17 cellular contexts compared by ENCODE assay signal in genomic region chr12:122137681-122138080, GRCh38. TPM values are rescaled to one million over a fixed set of nuclear protein-coding genes. Genes with fewer than 3 reads are reported as not detected.
DNase-seq lines count a peak whose midpoint lies in the region; ATAC-seq and TF ChIP-seq lines count a peak whose summit lies in the region.
"Had no signal": no experiment of that assay in that cellular context is flagged by ENCODE, and none has a peak within 500 bp of the region (broad histone marks: within the 10 kb centered on the region; RNA-seq: fewer than 3 reads in every experiment).

No MANE protein-coding gene starts in this region.

- peak overlapping the region in 2 of 3 donors; percentile 2 to 9 for H3K27ac ChIP-seq in thyroid gland
- H3K27ac ChIP-seq: skin epidermis, vagina had no signal

- TF ChIP-seq CTCF in epithelial cell of esophagus (IDR thresholded peaks at IDR 0.05; ENCODE audit: insufficient read depth, low read depth, low read length, missing control alignments) (no peak), thyroid gland (IDR thresholded peaks at IDR 0.05) (no peak)

- no peak overlapping the region for H3K4me3 Mint-ChIP-seq in activated naive CD8-positive, alpha-beta T cell treated with anti-CD3 and anti-CD28 coated beads, Interleukin-2, amount 50 U/mL, for 24 hours
- H3K4me3 Mint-ChIP-seq in activated naive CD8-positive, alpha-beta T cell treated with anti-CD3 and anti-CD28 coated beads for 36 hours = no peak overlapping the region
- H3K4me3 Mint-ChIP-seq: central memory CD8-positive, alpha-beta T cell had no signal

- no peaks in the 10 kb centered on the region for H3K9me3 ChIP-seq in thyroid gland
- H3K9me3 ChIP-seq: vagina had no signal

- DNase-seq in activated naive CD8-positive, alpha-beta T cell treated with anti-CD3 and anti-CD28 coated beads, Interleukin-2, amount 50 U/mL, for 24 hours = no peak
- no peak for DNase-seq in activated naive CD8-positive, alpha-beta T cell treated with anti-CD3 and anti-CD28 coated beads for 36 hours
- DNase-seq in NCI-H510A (lab: John Stamatoyannopoulos, UW) = peak; percentile 83
- DNase-seq in epithelial cell of esophagus (ENCODE audit: low read depth) = peak; percentile 80
- DNase-seq in thyroid gland = peak; percentile 39 to 50
- DNase-seq in dermis blood vessel endothelial cell = no peak
- DNase-seq in GM19238 (ENCODE audit: insufficient read length, low spot score) = no peak
- DNase-seq: activated CD4-positive, CD25-positive, alpha-beta regulatory T cell treated with anti-CD3 and anti-CD28 coated beads, Interleukin-2, amount 50 U/mL, for 72 hours; activated effector memory CD4-positive, alpha-beta T cell treated with Interleukin-2 at 50 U/mL for 16 hours; GDM1; kidney glomerular epithelial cell; NCI-H1436 treated with DMSO at 0.1 percent for 48 hours; Right ventricle myocardium superior had no signal

- no peaks in the 10 kb centered on the region for H3K9me3 Mint-ChIP-seq in activated naive CD8-positive, alpha-beta T cell treated with anti-CD3 and anti-CD28 coated beads, Interleukin-2, amount 50 U/mL, for 24 hours
- no peaks in the 10 kb centered on the region for H3K9me3 Mint-ChIP-seq in activated naive CD8-positive, alpha-beta T cell treated with anti-CD3 and anti-CD28 coated beads for 36 hours
- H3K9me3 Mint-ChIP-seq: central memory CD8-positive, alpha-beta T cell had no signal

- no peak for TF ChIP-seq POLR2A in thyroid gland (IDR thresholded peaks at IDR 0.05)

- peaks cover 9% of the 10 kb centered on the region for H3K36me3 Mint-ChIP-seq in activated naive CD8-positive, alpha-beta T cell treated with anti-CD3 and anti-CD28 coated beads, Interleukin-2, amount 50 U/mL, for 24 hours (ENCODE audit: low read depth)
- H3K36me3 Mint-ChIP-seq in activated naive CD8-positive, alpha-beta T cell treated with anti-CD3 and anti-CD28 coated beads for 36 hours = peaks cover 12% of the 10 kb centered on the region

- 36 to 53% methylated on average over 7 to 11 of the region's 11 CpGs for WGBS in thyroid gland, 2 donors

- H3K4me3 ChIP-seq in epithelial cell of esophagus (ENCODE audit: low read length) = no peak overlapping the region
- no peak overlapping the region for H3K4me3 ChIP-seq in thyroid gland (replicated peaks in 1 of 3)
- H3K4me3 ChIP-seq: skin epidermis, vagina had no signal

- H3K4me1 ChIP-seq in thyroid gland = peaks cover 14 to 19% of the 10 kb centered on the region in 2 donors
- H3K4me1 ChIP-seq: vagina had no signal

- no peak overlapping the region for H3K27ac Mint-ChIP-seq in activated naive CD8-positive, alpha-beta T cell treated with anti-CD3 and anti-CD28 coated beads, Interleukin-2, amount 50 U/mL, for 24 hours
- H3K27ac Mint-ChIP-seq in activated naive CD8-positive, alpha-beta T cell treated with anti-CD3 and anti-CD28 coated beads for 36 hours = no peak overlapping the region

- H3K27me3 ChIP-seq in thyroid gland = no peaks in the 10 kb centered on the region
- H3K27me3 ChIP-seq: vagina had no signal

- no peaks in the 10 kb centered on the region for H3K27me3 Mint-ChIP-seq in activated naive CD8-positive, alpha-beta T cell treated with anti-CD3 and anti-CD28 coated beads, Interleukin-2, amount 50 U/mL, for 24 hours
- H3K27me3 Mint-ChIP-seq in activated naive CD8-positive, alpha-beta T cell treated with anti-CD3 and anti-CD28 coated beads for 36 hours = no peaks in the 10 kb centered on the region
- H3K27me3 Mint-ChIP-seq: central memory CD8-positive, alpha-beta T cell had no signal

- H3K4me1 Mint-ChIP-seq in activated naive CD8-positive, alpha-beta T cell treated with anti-CD3 and anti-CD28 coated beads, Interleukin-2, amount 50 U/mL, for 24 hours = no peaks in the 10 kb centered on the region
- no peaks in the 10 kb centered on the region for H3K4me1 Mint-ChIP-seq in activated naive CD8-positive, alpha-beta T cell treated with anti-CD3 and anti-CD28 coated beads for 36 hours

- peak; percentile 39 for ATAC-seq in activated naive CD8-positive, alpha-beta T cell treated with anti-CD3 and anti-CD28 coated beads, Interleukin-2, amount 50 U/mL, for 24 hours
- ATAC-seq in GM19395 (IDR thresholded peaks at IDR 0.05; ENCODE audit: unreplicated experiment) = no peak

- intact Hi-C loops in thyroid gland (cut with DNase I) = no loop called here

- H3K36me3 ChIP-seq in thyroid gland = peaks cover 51 to 55% of the 10 kb centered on the region in 2 donors

RNA-seq across cellular contexts. Expression of gene IL31, which starts 36.3 kb away (rescaled TPM):
- not detected for total RNA-seq in activated naive CD8-positive, alpha-beta T cell treated with anti-CD3 and anti-CD28 coated beads for 36 hours
- total RNA-seq in thyroid gland (not detected), dermis blood vessel endothelial cell (not detected in 2 replicates)
- total RNA-seq: Right ventricle myocardium superior, vagina had no signal

RNA-seq across cellular contexts. Expression of gene LRRC43, which starts 45.2 kb away (rescaled TPM):
- under 1 TPM in 1 of 2 experiments, not detected in 1; 0.23 TPM for total RNA-seq in activated naive CD8-positive, alpha-beta T cell treated with anti-CD3 and anti-CD28 coated beads for 36 hours
- 10 to 100 TPM in 1 of 4 donors, 1 to 10 TPM in 3; 2.7 to 11.4 (median 5.3) TPM for total RNA-seq in thyroid gland
- total RNA-seq in dermis blood vessel endothelial cell = 0.85 and 1.2 TPM in 2 replicates
- total RNA-seq: vagina had no signal

RNA-seq across cellular contexts. Expression of gene MLXIP, which starts 59.1 kb away (rescaled TPM):
- 10 to 100 TPM; 29.0 to 30.1 TPM for total RNA-seq in activated naive CD8-positive, alpha-beta T cell treated with anti-CD3 and anti-CD28 coated beads for 36 hours
- total RNA-seq in thyroid gland (10 to 100 TPM; 34.0 to 70.1 (median 46.2) TPM), dermis blood vessel endothelial cell (16.7 and 35.7 TPM in 2 replicates)

Comparison
In these comparisons a context has a peak if more than half of its experiments do, and no peak if none do; other contexts are left out.
1. DNase-seq: peak in NCI-H510A (single experiment), epithelial cell of esophagus (single experiment) and thyroid gland (2 of 2); none in activated naive CD8-positive, alpha-beta T cell treated with anti-CD3 and anti-CD28 coated beads, Interleukin-2, amount 50 U/mL, for 24 hours (single experiment), activated naive CD8-positive, alpha-beta T cell treated with anti-CD3 and anti-CD28 coated beads for 36 hours (single experiment), dermis blood vessel endothelial cell (single experiment) and GM19238 (single experiment).